In the genomic region with DNA sequence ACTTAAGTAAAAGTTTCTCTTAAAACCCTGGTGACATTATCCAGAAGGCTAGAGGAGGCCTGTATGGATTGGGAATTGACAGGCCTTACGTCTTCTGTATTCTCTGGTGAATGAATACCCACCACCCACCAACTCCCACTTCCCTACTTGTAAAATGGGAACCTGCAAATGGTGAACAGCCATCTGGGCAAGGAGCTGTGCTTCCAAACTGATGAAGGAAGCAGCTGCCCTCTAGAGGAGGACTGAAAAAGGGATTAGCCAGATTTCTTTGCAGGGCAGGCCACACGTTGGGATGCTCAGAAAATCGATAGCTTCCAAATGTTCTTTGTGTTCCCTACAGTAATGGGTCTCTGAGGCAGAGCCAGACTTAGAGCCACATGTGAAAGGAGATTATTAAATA, we compare ENCODE assay signal across 9 cellular contexts. TPM values are rescaled to one million over a fixed set of nuclear protein-coding genes. Genes with fewer than 3 reads are reported as not detected.
A peak's percentile ranks its signal among the peaks of the same experiment; 100 is the strongest.
DNase-seq lines count a peak whose midpoint lies in the region; ATAC-seq and TF ChIP-seq lines count a peak whose summit lies in the region.
"Had no signal": no experiment of that assay in that cellular context is flagged by ENCODE, and none has a peak within 500 bp of the region (broad histone marks: within the 10 kb centered on the region; RNA-seq: fewer than 3 reads in every experiment).

No MANE protein-coding gene starts in this region.

- H3K4me3 ChIP-seq in adipocyte (ENCODE audit: low read length): no peak overlapping the region
- H3K4me3 ChIP-seq in right lobe of liver: no peak overlapping the region

- peak; percentile 55 to 82 (median 80) for ATAC-seq in right lobe of liver
- no peak for ATAC-seq in GM19328 (IDR thresholded peaks at IDR 0.05; ENCODE audit: unreplicated experiment)

- H3K4me1 ChIP-seq in adipocyte (ENCODE audit: control insufficient read depth, insufficient read depth, low read length) (peaks cover 5% of the 10 kb centered on the region), right lobe of liver (no peaks in the 10 kb centered on the region)

- H3K36me3 ChIP-seq in adipocyte (ENCODE audit: control insufficient read depth, insufficient read depth, low read length, severe bottlenecking) (no peaks in the 10 kb centered on the region), right lobe of liver (no peaks in the 10 kb centered on the region)

- H3K9me3 ChIP-seq in adipocyte (ENCODE audit: control insufficient read depth, low read length) (no peaks in the 10 kb centered on the region), right lobe of liver (no peaks in the 10 kb centered on the region)

- intact Hi-C loops in right lobe of liver (cut with DNase I): no loop called here

- peak; percentile 44 to 64 (median 49) for TF ChIP-seq CTCF in right lobe of liver (IDR thresholded peaks at IDR 0.05)

- WGBS in right lobe of liver (ENCODE audit: insufficient coverage, low coverage, low lambda C conversion rate, missing lambda C conversion rate): 19% methylated on average over 3 of the region's 3 CpGs

- H3K27ac ChIP-seq in right lobe of liver: no peak overlapping the region

- no peak overlapping the region for H3K9ac ChIP-seq in adipocyte (ENCODE audit: low read length)

- peak; percentile 0 for DNase-seq in Daoy (ENCODE audit: low read depth)
- peak; percentile 83 for DNase-seq in KBM-7
- DNase-seq in adipocyte (ENCODE audit: low read depth): peak; percentile 39
- DNase-seq in right lobe of liver: peak in 1 of 3 donors; percentile 24
- DNase-seq in NCI-H2196 treated with DMSO at 0.1 percent for 48 hours (lab: John Stamatoyannopoulos, UW; ENCODE audit: unreplicated experiment): no peak
- no peak for DNase-seq in COR-L47 (lab: John Stamatoyannopoulos, UW)
- DNase-seq in inferior parietal cortex (ENCODE audit: extremely low spot score): no peak

- no peak for TF ChIP-seq POLR2A in right lobe of liver (IDR thresholded peaks at IDR 0.05)

- H3K27me3 ChIP-seq in adipocyte (replicated peaks; ENCODE audit: control insufficient read depth, insufficient read depth, low read length) (peaks cover 4% of the 10 kb centered on the region), right lobe of liver (no peaks in the 10 kb centered on the region)

- in situ Hi-C loops in KBM-7 (cut with MboI; ENCODE audit: low pct_unique_long_range_greater_than_20kb, low sequenced_read_pairs): no loop called here

RNA-seq across cellular contexts. Expression of a gene that starts 39.3 kb away (rescaled TPM):
- not detected in 2 replicates for total RNA-seq in Daoy (2014; rRNA removed; shearing (Covaris generic))
- not detected for total RNA-seq in right lobe of liver

RNA-seq across cellular contexts. Expression of a gene that starts 49.0 kb away (rescaled TPM):
- total RNA-seq in Daoy (2014; rRNA removed; shearing (Covaris generic)): 0.21 TPM in 1 of 2 replicates, not detected in the other
- not detected for total RNA-seq in right lobe of liver
- total RNA-seq: activated CD8-positive, alpha-beta memory T cell treated with anti-CD3 and anti-CD28 coated beads for 36 hours had no signal

Comparison
In these comparisons a context has a peak if more than half of its experiments do, and no peak if none do; other contexts are left out.
1. DNase-seq: peak in Daoy (single experiment), KBM-7 (single experiment) and adipocyte (single experiment); none in NCI-H2196 treated with DMSO at 0.1 percent for 48 hours (single experiment), COR-L47 (single experiment) and inferior parietal cortex (single experiment).